ENCODE assay signal across 8 cellular contexts in genomic region chr17:45051060-45051719, GRCh38. TPM values are rescaled to one million over a fixed set of nuclear protein-coding genes. Genes with fewer than 3 reads are reported as not detected.
DNase-seq lines count a peak whose midpoint lies in the region; ATAC-seq, FAIRE-seq and TF ChIP-seq lines count a peak whose summit lies in the region.

DCAKD (minus strand) TSS chr17:45051632; CDS start chr17:45034885, 16,747 bp downstream.

- CTCF ChIA-PET in Caco-2 (lab: Charles Lee) (interaction anchor here (0.5 to 0.7 kb wide), 5 partner anchors 35 to 194 kb away, joined by 3 to 4 read pairs (median 3); partner anchors contain the start of gene C1QL1), endothelial cell of umbilical vein (lab: Charles Lee) (interaction anchor here (0.8 to 2.9 kb wide), 11 partner anchors 9 to 207 kb away, joined by 3 to 9 read pairs (median 4); partner anchors contain the start of genes ACBD4 and NMT1)

- under 1% methylated on average over 48 of the region's 56 CpGs for WGBS in HUES64

- peak; percentile 94 for TF ChIP-seq POLR2A in endothelial cell of umbilical vein (IDR thresholded peaks at IDR 0.05; ENCODE audit: low read depth, low read length)

- no peaks in the 10 kb centered on the region for H3K9me3 Mint-ChIP-seq in Caco-2 (ENCODE audit: unreplicated experiment)

- H3K36me3 Mint-ChIP-seq in Caco-2 (ENCODE audit: insufficient read depth, unreplicated experiment): peaks cover 10% of the 10 kb centered on the region

- peak within 1 kb of the TSS; percentile 90 for H3K27ac ChIP-seq in HUES64 (ENCODE audit: low read depth, low read length)
- H3K27ac ChIP-seq in OCI-LY3 (ENCODE audit: low read length): peak within 1 kb of the TSS; percentile 86
- H3K27ac ChIP-seq in endothelial cell of umbilical vein (ENCODE audit: insufficient read depth, low read depth, low read length): peak within 1 kb of the TSS; percentile 97

- dilution Hi-C loops in endothelial cell of umbilical vein (cut with MboI; ENCODE audit: extremely low pct_ligation_motif_present, low sequenced_read_pairs): no loop called here

- intact Hi-C loops in Caco-2 (cut with micrococcal nuclease; ENCODE audit: unreplicated experiment): loop anchor here (1.0 kb wide), 1 partner anchor 10 kb away; the partner anchor contains the start of gene NMT1
- intact Hi-C loops in endothelial cell of umbilical vein (cut with micrococcal nuclease): loop anchor here (1.0 to 5.0 kb wide), 3 partner anchors 10 to 82 kb away; partner anchors contain the start of gene NMT1

- H3K79me2 ChIP-seq in OCI-LY3 (ENCODE audit: low read length) (peaks cover 21% of the 10 kb centered on the region), endothelial cell of umbilical vein (ENCODE audit: control insufficient read depth, insufficient read depth, low read length) (peaks cover 23% of the 10 kb centered on the region)

- H2AFZ ChIP-seq in OCI-LY3 (ENCODE audit: low read depth, low read length) (peak within 1 kb of the TSS; percentile 35; the same call in 1 of the 2 replicates), endothelial cell of umbilical vein (ENCODE audit: low read depth, low read length) (peak within 1 kb of the TSS; percentile 95)

- H3K4me2 ChIP-seq in OCI-LY3 (ENCODE audit: low read length): peak within 1 kb of the TSS; percentile 100
- peak within 1 kb of the TSS; percentile 96 for H3K4me2 ChIP-seq in endothelial cell of umbilical vein (ENCODE audit: insufficient read depth, low read length)

- no peak for TF ChIP-seq CTCF in Caco-2 (IDR thresholded peaks at IDR 0.05; ENCODE audit: insufficient read depth in 1 of 2, low read depth in 1 of 2, low read length in 1 of 2, severe bottlenecking in 1 of 2, unreplicated experiment in 1 of 2)
- TF ChIP-seq CTCF in OCI-LY3 (IDR thresholded peaks at IDR 0.05; ENCODE audit: low read depth, low read length): no peak
- no peak for TF ChIP-seq CTCF in endothelial cell of umbilical vein (IDR thresholded peaks at IDR 0.05; ENCODE audit: extremely low read depth in 1 of 2, insufficient read depth in 1 of 2, low read depth in 1 of 2, low read length in 2 of 2)

- H4K20me1 ChIP-seq in OCI-LY3 (ENCODE audit: insufficient read depth, low read length) (no peaks in the 10 kb centered on the region), endothelial cell of umbilical vein (replicated peaks; ENCODE audit: control insufficient read depth, extremely low read depth, insufficient read depth, low read length) (no peaks in the 10 kb centered on the region)

- H3K27me3 Mint-ChIP-seq in Caco-2 (ENCODE audit: insufficient read depth, unreplicated experiment): no peaks in the 10 kb centered on the region

- H3K4me1 ChIP-seq in Caco-2: peaks cover 11% of the 10 kb centered on the region
- peaks cover 5% of the 10 kb centered on the region; the same call in 1 of the 2 replicates for H3K4me1 ChIP-seq in HUES64 (ENCODE audit: insufficient read depth, low read length)
- H3K4me1 ChIP-seq in OCI-LY3 (ENCODE audit: low read length): peaks cover 11% of the 10 kb centered on the region
- H3K4me1 ChIP-seq in endothelial cell of umbilical vein (ENCODE audit: control insufficient read depth, extremely low read depth, insufficient read depth, low read length): peaks cover 16% of the 10 kb centered on the region

- peak within 1 kb of the TSS; percentile 89 for H3K4me3 Mint-ChIP-seq in Caco-2 (ENCODE audit: unreplicated experiment)

- peak within 1 kb of the TSS; percentile 88 for H3K9ac ChIP-seq in HUES64 (ENCODE audit: low read depth, low read length)
- H3K9ac ChIP-seq in OCI-LY3 (ENCODE audit: low read length): peak within 1 kb of the TSS; percentile 97
- peak within 1 kb of the TSS; percentile 99 for H3K9ac ChIP-seq in endothelial cell of umbilical vein (replicated peaks; ENCODE audit: extremely low read depth, insufficient read depth, low read length)

- POLR2A ChIA-PET in Caco-2 (lab: Charles Lee) (interaction anchor here (1.0 kb wide), 2 partner anchors 10 to 153 kb away, joined by 3 to 5 read pairs; partner anchors contain the start of gene NMT1), endothelial cell of umbilical vein (lab: Charles Lee) (no interaction called here)

- DNase-seq in Caco-2 (peak; percentile 96 to 97), endothelial cell of umbilical vein (ENCODE audit: low read depth, low spot score) (peak; percentile 95), middle frontal gyrus (ENCODE audit: extremely low spot score, low spot score) (peak; percentile 88)
- peak; percentile 93 for DNase-seq in activated CD8-positive, alpha-beta memory T cell treated with anti-CD3 and anti-CD28 coated beads, Interleukin-2, amount 50 U/mL, for 48 hours
- peak; percentile 65 to 77 for DNase-seq in stimulated activated CD8-positive, alpha-beta memory T cell treated with anti-CD3 and anti-CD28 coated beads, Interleukin-2, amount 100 ng/mL, for 1 hour (ENCODE audit: low read depth in 2 of 2)

- peaks cover 7% of the 10 kb centered on the region for H3K4me1 Mint-ChIP-seq in Caco-2 (ENCODE audit: low read depth, unreplicated experiment)

- BruUV-seq in Caco-2 (replicated peaks; lab: Mats Ljungman, UMichigan) (TSS peak; percentile 71), endothelial cell of umbilical vein (replicated peaks; lab: Mats Ljungman, UMichigan) (no TSS peak)

- no peaks in the 10 kb centered on the region for H3K9me1 ChIP-seq in endothelial cell of umbilical vein (replicated peaks; ENCODE audit: control insufficient read depth, extremely low read depth, insufficient read depth, low read length)

- ATAC-seq in GM21447 (IDR thresholded peaks at IDR 0.05; ENCODE audit: unreplicated experiment): peak; percentile 79

- no peaks in the 10 kb centered on the region for H3K36me3 ChIP-seq in Caco-2 (ENCODE audit: control insufficient read depth, insufficient read depth, low read length)
- no peaks in the 10 kb centered on the region for H3K36me3 ChIP-seq in HUES64 (ENCODE audit: insufficient read depth, low read length)
- peaks cover 4% of the 10 kb centered on the region for H3K36me3 ChIP-seq in OCI-LY3 (replicated peaks; ENCODE audit: low read depth, low read length)
- no peaks in the 10 kb centered on the region for H3K36me3 ChIP-seq in endothelial cell of umbilical vein (ENCODE audit: control insufficient read depth in 2 of 2, extremely low read depth in 1 of 2, insufficient read depth in 2 of 2, low read length in 2 of 2)

- FAIRE-seq in endothelial cell of umbilical vein (lab: Jason Lieb, UNC): peak; percentile 86

- H3K27me3 ChIP-seq in Caco-2 (replicated peaks; ENCODE audit: control insufficient read depth, insufficient read depth, low read length): no peaks in the 10 kb centered on the region
- no peaks in the 10 kb centered on the region for H3K27me3 ChIP-seq in HUES64 (ENCODE audit: insufficient read depth, low read length)
- no peaks in the 10 kb centered on the region for H3K27me3 ChIP-seq in OCI-LY3 (ENCODE audit: low read depth, low read length)
- no peaks in the 10 kb centered on the region for H3K27me3 ChIP-seq in endothelial cell of umbilical vein (ENCODE audit: control insufficient read depth in 2 of 2, insufficient read depth in 2 of 2, low read length in 2 of 2)

- H3K27ac Mint-ChIP-seq in Caco-2 (ENCODE audit: unreplicated experiment): peak within 1 kb of the TSS; percentile 93

- H3K4me3 ChIP-seq in Caco-2 (ENCODE audit: low read depth, low read length) (peak within 1 kb of the TSS; percentile 83), HUES64 (ENCODE audit: low read length) (peak within 1 kb of the TSS; percentile 82), OCI-LY3 (ENCODE audit: low read length) (peak within 1 kb of the TSS; percentile 90), endothelial cell of umbilical vein (replicated peaks in 1 of 3; ENCODE audit: insufficient read depth in 1 of 3, low read depth in 1 of 3, low read length in 3 of 3) (peak within 1 kb of the TSS; percentile 69 to 97 (median 95))

- H3K9me3 ChIP-seq in Caco-2 (no peaks in the 10 kb centered on the region), HUES64 (ENCODE audit: insufficient read depth, low read depth, low read length) (no peaks in the 10 kb centered on the region), OCI-LY3 (ENCODE audit: insufficient read depth, low read length) (no peaks in the 10 kb centered on the region), endothelial cell of umbilical vein (replicated peaks; ENCODE audit: control insufficient read depth, insufficient read depth, low read length) (no peaks in the 10 kb centered on the region)

TF ChIP-seq in endothelial cell of umbilical vein, 7 proteins besides CTCF, POLR2A, EP300 and RAD21:
- TF ChIP-seq MYC (IDR thresholded peaks at IDR 0.05; ENCODE audit: low read depth, low read length): no peak
- peak; percentile 93 for TF ChIP-seq POLR2AphosphoS5 (IDR thresholded peaks at IDR 0.05; ENCODE audit: insufficient read depth, low read depth, low read length)

RNA-seq across cellular contexts. Expression of gene DCAKD, which starts in this region (rescaled TPM):
- 12.0 and 15.1 TPM in 2 replicates for total RNA-seq in Caco-2 (2022)
- 35.0 TPM for polyA plus RNA-seq in HUES64 (2013, experiment 1 of 2)
- polyA plus RNA-seq in HUES64 (2013, experiment 2 of 2): 37.5 TPM
- total RNA-seq in endothelial cell of umbilical vein: 29.0 and 30.8 TPM in 2 replicates
- polyA plus RNA-seq in endothelial cell of umbilical vein: 36.5 and 39.1 TPM in 2 replicates
- 23.9 and 26.3 TPM in 2 replicates for polyA plus RNA-seq in endothelial cell of umbilical vein (2011; cell fraction: cytosol; rRNA removed)
- polyA plus RNA-seq in endothelial cell of umbilical vein (2011; cell fraction: nucleus; rRNA removed): 21.6 and 23.1 TPM in 2 replicates
- polyA plus RNA-seq in endothelial cell of umbilical vein (2012): 22.9 and 33.4 TPM in 2 replicates
- 36.0 and 40.5 TPM in 2 replicates for polyA minus RNA-seq in endothelial cell of umbilical vein
- 21.4 TPM for polyA minus RNA-seq in endothelial cell of umbilical vein (2011; cell fraction: cytosol; rRNA and poly(A)+ RNA removed)
- polyA minus RNA-seq in endothelial cell of umbilical vein (2011; cell fraction: nucleus; rRNA and poly(A)+ RNA removed): 11.1 and 17.6 TPM in 2 replicates

Comparison
In these comparisons a context has a peak if more than half of its experiments do, and no peak if none do; other contexts are left out.
1. Peak in every context shown above with its lines: DNase-seq, ATAC-seq, H3K4me3 ChIP-seq and H3K27ac ChIP-seq.